8 cellular contexts compared by ENCODE assay signal in the genomic region with DNA sequence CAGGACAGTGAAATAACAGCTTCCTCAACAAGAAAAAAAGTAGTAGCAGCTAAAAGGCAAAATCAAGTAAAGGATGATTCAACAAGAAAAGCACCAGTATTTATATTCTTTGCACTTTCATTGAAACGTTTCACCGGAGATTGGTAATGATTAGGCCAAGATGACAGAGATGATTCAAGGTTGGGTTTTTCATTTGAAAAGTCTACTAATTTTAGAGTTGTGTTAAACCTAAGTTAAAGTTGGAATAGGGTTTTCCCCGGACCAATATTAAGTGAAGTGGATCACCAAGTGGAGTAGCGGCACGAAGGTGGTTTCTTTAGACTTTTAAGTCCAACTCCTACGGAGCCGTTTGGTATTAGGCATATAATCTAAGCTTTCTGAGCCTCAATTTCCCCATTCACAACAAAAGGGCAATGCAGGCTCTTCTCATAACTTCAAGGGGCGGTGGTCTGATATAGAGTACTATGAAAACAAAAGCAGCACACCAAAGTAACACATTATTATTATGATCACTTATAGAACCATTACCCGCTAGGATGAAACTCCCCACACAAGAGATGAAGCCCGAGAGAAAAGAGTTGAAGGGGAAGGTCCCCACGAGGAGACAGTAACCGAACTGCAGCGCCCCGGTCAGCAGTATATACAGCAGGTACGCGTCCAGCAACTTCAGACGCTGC. TPM values are rescaled to one million over a fixed set of nuclear protein-coding genes. Genes with fewer than 3 reads are reported as not detected.
DNase-seq lines count a peak whose midpoint lies in the region; TF ChIP-seq lines count a peak whose summit lies in the region.

No MANE protein-coding gene starts in this region.

- peak overlapping the region; percentile 89 for H3K4me3 ChIP-seq in OCI-LY1 (ENCODE audit: low read depth, low read length, poor library complexity, severe bottlenecking)
- peak overlapping the region; percentile 86 for H3K4me3 ChIP-seq in parathyroid adenoma (ENCODE audit: low read depth, low read length)

- H3K9me2 ChIP-seq in OCI-LY1 (ENCODE audit: low read depth, low read length): no peaks in the 10 kb centered on the region

- no peaks in the 10 kb centered on the region for H4K20me1 ChIP-seq in OCI-LY1 (ENCODE audit: insufficient read depth, low read length)

- H3K4me1 ChIP-seq in ES-I3 (ENCODE audit: insufficient read depth, low read length): peaks cover 7% of the 10 kb centered on the region; the same call in 1 of the 2 replicates
- peaks cover 53% of the 10 kb centered on the region for H3K4me1 ChIP-seq in OCI-LY1 (ENCODE audit: insufficient read depth, low read length, severe bottlenecking)
- H3K4me1 ChIP-seq in parathyroid adenoma: peaks cover 19% of the 10 kb centered on the region

- peaks cover 70% of the 10 kb centered on the region for H3K4me1 Mint-ChIP-seq in endothelial cell (ENCODE audit: unreplicated experiment)

- in situ Hi-C loops in GM13977 (cut with MboI; ENCODE audit: low pct_unique_long_range_greater_than_20kb, low sequenced_read_pairs, unreplicated experiment): loop anchor here (25.0 kb wide), 1 partner anchor 274 kb away; a partner anchor contains a TSS

- TF ChIP-seq CTCF in OCI-LY1 (IDR thresholded peaks at IDR 0.05; ENCODE audit: low read length) (no peak), endothelial cell (IDR thresholded peaks at IDR 0.05; ENCODE audit: unreplicated experiment) (no peak), parathyroid adenoma (IDR thresholded peaks at IDR 0.05) (no peak), GM13977 (IDR thresholded peaks at IDR 0.05; ENCODE audit: extremely low read depth, insufficient read depth, missing control alignments) (no peak)

- H3K4me2 ChIP-seq in OCI-LY1 (ENCODE audit: low read length) (peak overlapping the region; percentile 90), parathyroid adenoma (ENCODE audit: low read length) (peak overlapping the region; percentile 93)

- H3K27ac ChIP-seq in OCI-LY1 (ENCODE audit: low read depth, low read length, poor library complexity, severe bottlenecking) (peak overlapping the region; percentile 47), parathyroid adenoma (peak overlapping the region; percentile 85)

- no peaks in the 10 kb centered on the region for H3K9me3 Mint-ChIP-seq in endothelial cell (ENCODE audit: unreplicated experiment)

- H3K27me3 Mint-ChIP-seq in endothelial cell (ENCODE audit: unreplicated experiment): peaks cover 14% of the 10 kb centered on the region

- H3K9ac ChIP-seq in ES-I3 (ENCODE audit: low read depth, low read length) (peak overlapping the region; percentile 98), OCI-LY1 (ENCODE audit: low read length) (peak overlapping the region; percentile 91), parathyroid adenoma (peak overlapping the region; percentile 1)

- peak overlapping the region; percentile 100 for H3K27ac Mint-ChIP-seq in endothelial cell (ENCODE audit: unreplicated experiment)

- H3K36me3 ChIP-seq in ES-I3 (ENCODE audit: insufficient read depth, low read length): peaks cover 2% of the 10 kb centered on the region; the same call in 1 of the 2 replicates
- H3K36me3 ChIP-seq in OCI-LY1 (ENCODE audit: insufficient read depth, low read length): peaks cover 19% of the 10 kb centered on the region; the same call in 1 of the 2 replicates
- H3K36me3 ChIP-seq in parathyroid adenoma (ENCODE audit: control insufficient read depth, insufficient read depth, low read length): no peaks in the 10 kb centered on the region

- H3K79me2 ChIP-seq in OCI-LY1 (ENCODE audit: insufficient read depth, low read length) (peaks cover 46% of the 10 kb centered on the region), parathyroid adenoma (peaks cover 45% of the 10 kb centered on the region)

- no peak overlapping the region for H2AFZ ChIP-seq in OCI-LY1 (ENCODE audit: low read length)
- peak overlapping the region; percentile 81 for H2AFZ ChIP-seq in parathyroid adenoma

- H3K4me3 Mint-ChIP-seq in endothelial cell (ENCODE audit: unreplicated experiment): peak overlapping the region; percentile 99

- H3K9me3 ChIP-seq in ES-I3 (ENCODE audit: control insufficient read depth, insufficient read depth, low read length) (no peaks in the 10 kb centered on the region), OCI-LY1 (ENCODE audit: low read length) (no peaks in the 10 kb centered on the region), parathyroid adenoma (ENCODE audit: control insufficient read depth, low read length) (no peaks in the 10 kb centered on the region)

- no peaks in the 10 kb centered on the region for H3K27me3 ChIP-seq in OCI-LY1 (ENCODE audit: insufficient read depth, low read length)
- no peaks in the 10 kb centered on the region for H3K27me3 ChIP-seq in parathyroid adenoma (ENCODE audit: control insufficient read depth, insufficient read depth, low read length)

- H3K36me3 Mint-ChIP-seq in endothelial cell (ENCODE audit: low read depth, unreplicated experiment): peaks cover 12% of the 10 kb centered on the region

- DNase-seq in endothelial cell (ENCODE audit: low spot score) (no peak), retina (no peak), midbrain (lab: John Stamatoyannopoulos, UW) (no peak), GM13977 (ENCODE audit: low spot score) (no peak), DMS114 treated with DMSO at 0.1 percent for 48 hours (lab: John Stamatoyannopoulos, UW; ENCODE audit: unreplicated experiment) (no peak)

- H3F3A ChIP-seq in OCI-LY1 (ENCODE audit: insufficient read depth, low read length): no peaks in the 10 kb centered on the region

RNA-seq across cellular contexts. Expression of a gene that starts 0.5 kb away (rescaled TPM):
- total RNA-seq in endothelial cell (ENCODE audit: unreplicated experiment): 250 TPM

RNA-seq across cellular contexts. Expression of a gene that starts 9.5 kb away (rescaled TPM):
- total RNA-seq in endothelial cell (ENCODE audit: unreplicated experiment): 77.7 TPM

RNA-seq across cellular contexts. Expression of a gene that starts 55.6 kb away (rescaled TPM):
- total RNA-seq in endothelial cell (ENCODE audit: unreplicated experiment): not detected

Comparison
In these comparisons a context has a peak if more than half of its experiments do, and no peak if none do; other contexts are left out.
1. H3K9ac ChIP-seq: peak in every context shown above with its lines; median percentile 98 in ES-I3; 91 in OCI-LY1; 1 in parathyroid adenoma.